In genomic region chr20:36773548-36774242, GRCh38 we compare ENCODE assay signal across 1 cellular context.
TF ChIP-seq lines count a peak whose summit lies in the region.

Gene DSN1 (minus strand): TSS chr20:36773763. CDS start chr20:36771458, 2,305 bp downstream.

TF ChIP-seq in HCT116, 20 proteins besides CTCF, POLR2A, EP300 and RAD21 (continued from another document):
- TF ChIP-seq ZBTB33 (IDR thresholded peaks at IDR 0.05; ENCODE audit: extremely low read depth, insufficient replicate concordance, low read length): no peak
TF ChIP-seq in HCT116: peak in this region for 4.
